ENCODE assay signal across 1 cellular context in genomic region chr9:124110307-124110915, GRCh38.
TF ChIP-seq lines count a peak whose summit lies in the region.

No MANE protein-coding gene starts in this region.

TF ChIP-seq in GM12878, 131 proteins besides CTCF, POLR2A, EP300 and RAD21 (continued from another document and continues in another):
- TF ChIP-seq NFIC (IDR thresholded peaks at IDR 0.05; ENCODE audit: low read depth, low read length) (no peak), CUX1 (IDR thresholded peaks at IDR 0.05; ENCODE audit: insufficient replicate concordance, low read depth, low read length) (no peak), SMAD1 (IDR thresholded peaks at IDR 0.05; ENCODE audit: low read depth, partially characterized antibody) (no peak), ATF7 (IDR thresholded peaks at IDR 0.05; ENCODE audit: low read depth) (no peak), CEBPZ (IDR thresholded peaks at IDR 0.05; ENCODE audit: low read depth, low read length) (no peak), CHD4 (IDR thresholded peaks at IDR 0.05) (no peak), HCFC1 (IDR thresholded peaks at IDR 0.05; ENCODE audit: low read length) (peak; percentile 49; the same call in 1 of the 2 replicates), KAT2A (conservative IDR thresholded peaks at IDR 0.05; ENCODE audit: control insufficient read depth, low read depth, low read length) (no peak), MEF2A (IDR thresholded peaks at IDR 0.05; ENCODE audit: insufficient read depth, low read depth, low read length) (0 out of 2 replicates have a peak, but pooled peaks have one; percentile 12), ZBTB33 (IDR thresholded peaks at IDR 0.05) (no peak), CHD1 (IDR thresholded peaks at IDR 0.05; ENCODE audit: low read depth, low read length) (no peak), SREBF2 (IDR thresholded peaks at IDR 0.05; ENCODE audit: low read length) (no peak), SPI1 (IDR thresholded peaks at IDR 0.05; ENCODE audit: borderline replicate concordance, insufficient read depth, low read depth, low read length) (no peak), BCLAF1 (IDR thresholded peaks at IDR 0.05) (no peak), IKZF1 (conservative IDR thresholded peaks at IDR 0.05) (no peak), ZNF207 (IDR thresholded peaks at IDR 0.05; ENCODE audit: borderline replicate concordance) (no peak), RFX5 (IDR thresholded peaks at IDR 0.05; ENCODE audit: low read depth, low read length) (no peak), DPF2 (IDR thresholded peaks at IDR 0.05) (no peak), TCF3 (IDR thresholded peaks at IDR 0.05; ENCODE audit: borderline replicate concordance, insufficient read depth, low read depth, low read length) (no peak), E4F1 (IDR thresholded peaks at IDR 0.05; ENCODE audit: borderline replicate concordance, partially characterized antibody) (no peak), MYB (IDR thresholded peaks at IDR 0.05; ENCODE audit: borderline replicate concordance, low read depth, low read length) (no peak), NKRF (conservative IDR thresholded peaks at IDR 0.05) (peak; percentile 79), E2F8 (IDR thresholded peaks at IDR 0.05; ENCODE audit: low read depth, partially characterized antibody) (peak; percentile 80), NR2C2 (IDR thresholded peaks at IDR 0.05; ENCODE audit: borderline replicate concordance, control insufficient read depth, insufficient read length, low read depth) (no peak), HDGF (IDR thresholded peaks at IDR 0.05) (no peak), ZBTB11 (CRISPR knock-in tag; IDR thresholded peaks at IDR 0.05) (no peak), KLF5 (IDR thresholded peaks at IDR 0.05; ENCODE audit: partially characterized antibody) (no peak), TARDBP (IDR thresholded peaks at IDR 0.05; ENCODE audit: borderline replicate concordance) (no peak), CEBPB (IDR thresholded peaks at IDR 0.05; ENCODE audit: borderline replicate concordance in 1 of 2, low read depth in 2 of 2, low read length in 2 of 2) (no peak), ESRRA (IDR thresholded peaks at IDR 0.05; ENCODE audit: low read length) (no peak), ZZZ3 (IDR thresholded peaks at IDR 0.05; ENCODE audit: control insufficient read depth, insufficient read length, low read depth) (no peak)
